ENCODE assay signal across 1 cellular context in genomic region chr3:122184591-122184929, GRCh38.
TF ChIP-seq lines count a peak whose summit lies in the region.

No MANE protein-coding gene starts in this region.

TF ChIP-seq in GM12878, 131 proteins besides CTCF, POLR2A, EP300 and RAD21:
- TF ChIP-seq ZNF592 (IDR thresholded peaks at IDR 0.05): no peak
- TF ChIP-seq ETV6 (conservative IDR thresholded peaks at IDR 0.05 in 1 of 2, IDR thresholded peaks at IDR 0.05 in 1 of 2; ENCODE audit: borderline replicate concordance in 1 of 2, low read depth in 1 of 2): no peak
- TF ChIP-seq NBN (IDR thresholded peaks at IDR 0.05): no peak
- no peak for TF ChIP-seq BMI1 (IDR thresholded peaks at IDR 0.05; ENCODE audit: borderline replicate concordance)
- no peak for TF ChIP-seq ESRRA (IDR thresholded peaks at IDR 0.05; ENCODE audit: low read length)
- no peak for TF ChIP-seq SIN3A (IDR thresholded peaks at IDR 0.05; ENCODE audit: low read depth, low read length)
- no peak for TF ChIP-seq SREBF1 (IDR thresholded peaks at IDR 0.05; ENCODE audit: low read length)
- no peak for TF ChIP-seq ZNF274 (IDR thresholded peaks at IDR 0.05; ENCODE audit: insufficient read depth, insufficient read length)
- TF ChIP-seq ZNF217 (IDR thresholded peaks at IDR 0.05): no peak
- no peak for TF ChIP-seq BRCA1 (IDR thresholded peaks at IDR 0.05; ENCODE audit: low read depth, low read length)
- no peak for TF ChIP-seq KDM1A (IDR thresholded peaks at IDR 0.05; ENCODE audit: borderline replicate concordance)
- TF ChIP-seq REST (IDR thresholded peaks at IDR 0.05; ENCODE audit: low read depth, low read length): no peak
- no peak for TF ChIP-seq TCF7 (IDR thresholded peaks at IDR 0.05; ENCODE audit: borderline replicate concordance)
